ENCODE assay signal across 8 cellular contexts in the genomic region with DNA sequence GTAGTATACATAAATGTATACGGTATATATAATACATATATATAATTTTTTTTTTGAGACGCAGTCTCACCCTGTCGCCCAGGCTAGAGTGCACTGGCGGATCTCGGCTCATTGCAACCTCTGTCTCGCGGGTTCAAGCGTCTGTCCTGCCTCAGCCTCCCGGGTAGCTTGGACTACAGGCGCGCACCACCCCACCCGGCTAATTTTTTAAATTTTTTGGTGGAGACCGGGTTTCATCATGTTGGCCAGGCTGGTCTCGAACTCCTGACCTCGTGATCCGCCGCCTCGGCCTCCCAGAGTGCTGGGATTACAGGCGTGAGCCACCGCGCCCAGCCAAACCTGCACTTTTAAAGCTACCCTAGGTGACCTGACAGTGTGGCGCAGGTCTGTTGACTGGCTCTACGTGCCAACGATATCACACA. TPM values are rescaled to one million over a fixed set of nuclear protein-coding genes. Genes with fewer than 3 reads are reported as not detected.
A peak's percentile ranks its signal among the peaks of the same experiment; 100 is the strongest.
DNase-seq lines count a peak whose midpoint lies in the region; ATAC-seq, FAIRE-seq and TF ChIP-seq lines count a peak whose summit lies in the region.

No MANE protein-coding gene starts in this region.

- peaks cover 23% of the 10 kb centered on the region for H3K79me2 ChIP-seq in GM12878 (ENCODE audit: control insufficient read depth, insufficient read depth, low read length)

- CTCF ChIA-PET in GM12878 (lab: Yijun Ruan, JAX) = interaction anchor here (1.0 to 3.2 kb wide), 8 partner anchors 9 to 96 kb away, joined by 3 to 30 read pairs (median 4); no protein-coding TSS in a partner anchor

- H3K9me3 ChIP-seq in GM12878 (replicated peaks; ENCODE audit: control insufficient read depth, insufficient read depth, low read length) = no peaks in the 10 kb centered on the region
- no peaks in the 10 kb centered on the region for H3K9me3 ChIP-seq in vagina

- intact Hi-C loops in Right ventricle myocardium inferior (cut with DNase I) = no loop called here
- intact Hi-C loops in left cardiac atrium (cut with DNase I) = loop anchor here in 1 of 2 donors (10.0 kb wide), 1 partner anchor 604 kb away; a partner anchor contains a TSS
- intact Hi-C loops in GM12878 (cut with micrococcal nuclease; ENCODE audit: unreplicated experiment) = loop anchor here (10.0 kb wide), 1 partner anchor 124 kb away; a partner anchor contains a TSS
- intact Hi-C loops in vagina (cut with DNase I) = no loop called here

- TF ChIP-seq POLR2A in GM12878 (IDR thresholded peaks at IDR 0.05; ENCODE audit: low read depth, low read length) (no peak), vagina (IDR thresholded peaks at IDR 0.05) (no peak)

- H2AFZ ChIP-seq in GM12878 (ENCODE audit: control insufficient read depth, low read depth, low read length) = peak overlapping the region; percentile 46

- no peak for TF ChIP-seq EP300 in GM12878 (IDR thresholded peaks at IDR 0.05; ENCODE audit: borderline replicate concordance in 1 of 2, control insufficient read depth in 1 of 2, low read depth in 2 of 2, low read length in 2 of 2)

- peak overlapping the region; percentile 88 for H3K27ac Mint-ChIP-seq in memory B cell

- no peak for FAIRE-seq in GM12878 (lab: Jason Lieb, UNC)

- H3K27ac ChIP-seq in GM12878 (ENCODE audit: control insufficient read depth, insufficient read depth) (peak overlapping the region; percentile 82), vagina (peak overlapping the region; percentile 67)

- peak overlapping the region; percentile 90 for H3K4me2 ChIP-seq in GM12878 (ENCODE audit: control insufficient read depth, insufficient read depth)

- POLR2A ChIA-PET in GM12878 (lab: Charles Lee) = interaction anchor here (0.7 kb wide), 1 partner anchor 346 kb away, joined by 3 read pairs; no protein-coding TSS in a partner anchor

- H3K4me3 ChIP-seq in GM12878 (peak overlapping the region; percentile 78), vagina (peak overlapping the region; percentile 89 to 96)

- peaks cover 5% of the 10 kb centered on the region for H3K36me3 Mint-ChIP-seq in memory B cell

- no peak for TF ChIP-seq RAD21 in GM12878 (IDR thresholded peaks at IDR 0.05; ENCODE audit: insufficient read depth, low read depth, low read length)

- H3K4me1 Mint-ChIP-seq in memory B cell = peaks cover 15% of the 10 kb centered on the region

- H4K20me1 ChIP-seq in GM12878 (ENCODE audit: control insufficient read depth, insufficient read depth) = peaks cover under 1% of the 10 kb centered on the region; the same call in 1 of the 2 replicates

- no TSS peak for BruUV-seq in GM12878 (replicated peaks; lab: Mats Ljungman, UMichigan)

- peak; percentile 65 for DNase-seq in Right ventricle myocardium inferior (ENCODE audit: missing footprints)
- DNase-seq in left cardiac atrium = no peak
- DNase-seq in GM12878 (ENCODE audit: low read depth, low spot score) = no peak
- no peak for DNase-seq in memory B cell (ENCODE audit: low spot score in 2 of 2)
- no peak for DNase-seq in vagina (ENCODE audit: extremely low spot score in 2 of 2)
- no peak for DNase-seq in NCI-H2107 (lab: John Stamatoyannopoulos, UW)
- DNase-seq in NCI-H82 treated with DMSO at 0.1 percent for 48 hours (lab: John Stamatoyannopoulos, UW; ENCODE audit: unreplicated experiment) = no peak

- RAD21 ChIA-PET in GM12878 (lab: Charles Lee; ENCODE audit: unreplicated experiment) = interaction anchor here (0.6 to 1.2 kb wide), 4 partner anchors 18 to 62 kb away, joined by 3 to 4 read pairs (median 3); no protein-coding TSS in a partner anchor

- SMC1A ChIA-PET in GM12878 (lab: Charles Lee; ENCODE audit: uncharacterized antibody, unreplicated experiment) = interaction anchor here (0.9 to 1.7 kb wide), 2 partner anchors 63 to 65 kb away, joined by 3 to 5 read pairs; no protein-coding TSS in a partner anchor

- no peak for ATAC-seq in Right ventricle myocardium inferior
- ATAC-seq in left cardiac atrium = no peak
- ATAC-seq in GM12878 = peak; percentile 11
- ATAC-seq in memory B cell (ENCODE audit: low read depth) = no peak
- no peak for ATAC-seq in HG03342 (IDR thresholded peaks at IDR 0.05; ENCODE audit: unreplicated experiment)

- H3K4me3 Mint-ChIP-seq in memory B cell = peak overlapping the region; percentile 94

- H3K36me3 ChIP-seq in GM12878 (ENCODE audit: control insufficient read depth in 2 of 2, insufficient read depth in 2 of 2, low read length in 1 of 2) (peaks cover 0 to 3% of the 10 kb centered on the region in 2 experiments; a peak in 3 of 4 replicates), vagina (no peaks in the 10 kb centered on the region)

- WGBS in GM12878 (ENCODE audit: insufficient coverage, insufficient replicate concordance, low lambda C conversion rate, missing lambda C conversion rate) = 42% methylated on average over 24 of the region's 24 CpGs

- peak overlapping the region; percentile 94 for H3K9ac ChIP-seq in GM12878 (ENCODE audit: control insufficient read depth, insufficient read depth, low read length)

- no peak for TF ChIP-seq CTCF in GM12878 (IDR thresholded peaks at IDR 0.05 in 2 of 3, conservative IDR thresholded peaks at IDR 0.05 in 1 of 3; ENCODE audit: control insufficient read depth in 2 of 3, extremely low read depth in 1 of 3, insufficient read depth in 1 of 3, low read depth in 3 of 3, low read length in 3 of 3)
- no peak for TF ChIP-seq CTCF in vagina (IDR thresholded peaks at IDR 0.05)

- H3K27me3 ChIP-seq in GM12878 (replicated peaks in 1 of 2; ENCODE audit: control insufficient read depth in 2 of 2, insufficient read depth in 2 of 2, low read length in 1 of 2) = no peaks in the 10 kb centered on the region
- no peaks in the 10 kb centered on the region for H3K27me3 ChIP-seq in vagina

- H3K9me3 Mint-ChIP-seq in memory B cell = no peaks in the 10 kb centered on the region

- H3K4me1 ChIP-seq in GM12878 (ENCODE audit: control insufficient read depth, insufficient read depth, low read length) (no peaks in the 10 kb centered on the region), vagina (peaks cover 32% of the 10 kb centered on the region)

- in situ Hi-C loops in GM12878 (cut with MboI) = no loop called here

- H3K27me3 Mint-ChIP-seq in memory B cell = no peaks in the 10 kb centered on the region

RNA-seq across cellular contexts. Expression of a gene that starts 0.7 kb away (rescaled TPM):
- total RNA-seq in Right ventricle myocardium inferior = 73.4 TPM
- total RNA-seq in left cardiac atrium = 10 to 100 TPM; 51.0 to 64.3 TPM
- total RNA-seq in GM12878 (2013; cell fraction: nucleolus; rRNA removed) = 21.2 and 24.9 TPM in 2 replicates
- 50.2 and 55.4 TPM in 2 replicates for total RNA-seq in GM12878 (2014; rRNA removed)
- 17.8 and 18.5 TPM in 2 replicates for total RNA-seq in GM12878 (2014; rRNA removed; fragmentation: Illumina TruSeq; extraction: Trizol)
- total RNA-seq in GM12878 (2021) = 54.9 and 61.6 TPM in 2 replicates
- polyA plus RNA-seq in GM12878 (2011; ENCODE audit: low read depth) = 39.3 TPM
- 22.5 and 32.8 TPM in 2 replicates for polyA plus RNA-seq in GM12878 (2011; rRNA removed)
- 58.1 and 79.3 TPM in 2 replicates for polyA plus RNA-seq in GM12878 (2011; cell fraction: cytosol; rRNA removed)
- 47.2 and 67.5 TPM in 2 replicates for polyA plus RNA-seq in GM12878 (2011; cell fraction: nucleus; rRNA removed)
- 37.2 and 40.1 TPM in 2 replicates for polyA plus RNA-seq in GM12878 (2012)
- polyA plus RNA-seq in GM12878 (2014; fragmentation: Illumina TruSeq; extraction: Trizol) = 8.4 and 20.7 TPM in 2 replicates
- polyA plus RNA-seq in GM12878 (2014; fragmentation: Nextera tagmentation; extraction: Ambion mirVana) = 10 to 100 TPM; 20.8 to 48.1 TPM
- 94.3 and 100 TPM in 2 replicates for polyA plus RNA-seq in GM12878 (2014; rRNA removed)
- 10 to 100 TPM; 72.8 to 78.7 TPM for polyA plus RNA-seq in GM12878 (2016; fragmentation: Nextera tagmentation; extraction: Ambion mirVana)
- polyA minus RNA-seq in GM12878 (2011; rRNA and poly(A)+ RNA removed) = 8.5 and 14.6 TPM in 2 replicates
- 7.2 and 14.3 TPM in 2 replicates for polyA minus RNA-seq in GM12878 (2011; cell fraction: cytosol; rRNA and poly(A)+ RNA removed)
- 5.3 and 10.8 TPM in 2 replicates for polyA minus RNA-seq in GM12878 (2011; cell fraction: nucleus; rRNA and poly(A)+ RNA removed)
- 76.1 TPM for total RNA-seq in vagina

RNA-seq across cellular contexts. Expression of a gene that starts 21.3 kb away (rescaled TPM):
- total RNA-seq in Right ventricle myocardium inferior (6.4 TPM), left cardiac atrium (10 to 100 TPM; 10.6 to 20.0 TPM), GM12878 (2014; rRNA removed) (not detected in 2 replicates), GM12878 (2014; rRNA removed; fragmentation: Illumina TruSeq; extraction: Trizol) (not detected in 2 replicates), GM12878 (2021) (0.10 TPM in 1 of 2 replicates, not detected in the other), vagina (37.6 TPM)
- not detected in 2 replicates for total RNA-seq in GM12878 (2013; cell fraction: nucleolus; rRNA removed)
- polyA plus RNA-seq in GM12878 (2011; ENCODE audit: low read depth) = 0.08 TPM
- polyA plus RNA-seq in GM12878 (2011; rRNA removed) (not detected in 2 replicates), GM12878 (2014; fragmentation: Illumina TruSeq; extraction: Trizol) (not detected in 2 replicates), GM12878 (2014; fragmentation: Nextera tagmentation; extraction: Ambion mirVana) (under 1 TPM in 1 of 2 experiments, not detected in 1; 0.02 TPM), GM12878 (2014; rRNA removed) (not detected in 2 replicates), GM12878 (2016; fragmentation: Nextera tagmentation; extraction: Ambion mirVana) (under 1 TPM; 0.18 to 0.19 TPM)
- polyA plus RNA-seq in GM12878 (2011; cell fraction: cytosol; rRNA removed) = not detected in 2 replicates
- polyA plus RNA-seq in GM12878 (2011; cell fraction: nucleus; rRNA removed) = not detected in 2 replicates
- 0.24 and 0.27 TPM in 2 replicates for polyA plus RNA-seq in GM12878 (2012)
- polyA minus RNA-seq in GM12878 (2011; rRNA and poly(A)+ RNA removed) = not detected in 2 replicates
- not detected in 2 replicates for polyA minus RNA-seq in GM12878 (2011; cell fraction: cytosol; rRNA and poly(A)+ RNA removed)
- polyA minus RNA-seq in GM12878 (2011; cell fraction: nucleus; rRNA and poly(A)+ RNA removed) = not detected in 2 replicates

RNA-seq across cellular contexts. Expression of a gene that starts 34.5 kb away (rescaled TPM):
- total RNA-seq in Right ventricle myocardium inferior = 16.0 TPM
- total RNA-seq in left cardiac atrium = 10 to 100 TPM; 23.9 to 29.2 TPM
- 1.1 and 1.2 TPM in 2 replicates for total RNA-seq in GM12878 (2013; cell fraction: nucleolus; rRNA removed)
- 0.06 TPM in 1 of 2 replicates, not detected in the other for total RNA-seq in GM12878 (2014; rRNA removed)
- not detected in 2 replicates for total RNA-seq in GM12878 (2014; rRNA removed; fragmentation: Illumina TruSeq; extraction: Trizol)
- 0.51 and 0.61 TPM in 2 replicates for total RNA-seq in GM12878 (2021)
- polyA plus RNA-seq in GM12878 (2011; ENCODE audit: low read depth) = 0.16 TPM
- 0.37 and 0.64 TPM in 2 replicates for polyA plus RNA-seq in GM12878 (2011; rRNA removed)
- 1.1 and 1.5 TPM in 2 replicates for polyA plus RNA-seq in GM12878 (2011; cell fraction: cytosol; rRNA removed)
- polyA plus RNA-seq in GM12878 (2011; cell fraction: nucleus; rRNA removed) = 5.1 and 6.2 TPM in 2 replicates
- polyA plus RNA-seq in GM12878 (2012) = 0.67 and 0.83 TPM in 2 replicates
- 0.03 TPM in 1 of 2 replicates, not detected in the other for polyA plus RNA-seq in GM12878 (2014; fragmentation: Illumina TruSeq; extraction: Trizol)
- not detected for polyA plus RNA-seq in GM12878 (2014; fragmentation: Nextera tagmentation; extraction: Ambion mirVana)
- 0.14 and 0.25 TPM in 2 replicates for polyA plus RNA-seq in GM12878 (2014; rRNA removed)
- under 1 TPM in 1 of 2 experiments, not detected in 1; 0.21 TPM for polyA plus RNA-seq in GM12878 (2016; fragmentation: Nextera tagmentation; extraction: Ambion mirVana)
- 0.88 and 2.1 TPM in 2 replicates for polyA minus RNA-seq in GM12878 (2011; rRNA and poly(A)+ RNA removed)
- 2.7 and 3.5 TPM in 2 replicates for polyA minus RNA-seq in GM12878 (2011; cell fraction: cytosol; rRNA and poly(A)+ RNA removed)
- polyA minus RNA-seq in GM12878 (2011; cell fraction: nucleus; rRNA and poly(A)+ RNA removed) = 0.73 and 1.6 TPM in 2 replicates
- total RNA-seq in vagina = 6.9 TPM
